ENCODE assay signal across 10 cellular contexts in the genomic region with DNA sequence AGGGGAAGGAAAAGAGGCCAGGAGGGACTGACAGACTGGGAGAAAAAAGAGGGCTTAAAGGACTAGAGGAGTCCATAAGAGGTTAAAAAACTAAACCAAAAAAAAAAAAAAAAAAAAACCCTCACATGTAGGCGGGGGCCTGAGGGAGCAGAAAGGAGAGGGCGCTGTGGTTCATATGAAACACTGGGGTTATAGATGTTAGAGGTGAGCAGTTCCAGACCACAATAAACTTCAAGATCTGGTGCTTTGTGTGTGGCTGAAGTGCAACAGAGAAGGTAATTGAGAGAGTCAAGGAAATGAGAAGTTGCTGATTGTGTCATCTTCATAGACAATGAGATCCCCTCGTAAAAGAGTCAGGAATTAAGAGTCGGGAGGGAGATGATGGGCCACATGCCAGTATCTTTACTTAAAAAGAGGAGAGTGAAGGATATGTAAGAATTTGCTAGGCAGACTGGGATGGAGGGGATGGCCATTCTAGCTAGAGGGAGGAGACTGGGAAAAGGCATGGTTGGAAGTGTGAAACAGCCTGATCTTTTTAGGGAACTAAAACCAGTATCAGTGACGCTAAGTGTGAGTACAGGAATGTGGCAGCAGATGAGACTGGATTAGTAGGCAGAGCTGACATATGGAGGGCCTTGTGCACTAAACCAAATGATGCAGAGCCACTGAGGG. TPM values are rescaled to one million over a fixed set of nuclear protein-coding genes. Genes with fewer than 3 reads are reported as not detected.
DNase-seq lines count a peak whose midpoint lies in the region; ATAC-seq, FAIRE-seq and TF ChIP-seq lines count a peak whose summit lies in the region.
"Had no signal": no experiment of that assay in that cellular context is flagged by ENCODE, and none has a peak within 500 bp of the region (broad histone marks: within the 10 kb centered on the region; RNA-seq: fewer than 3 reads in every experiment).

No MANE protein-coding gene starts in this region.

- TF ChIP-seq RAD21 in H1 (IDR thresholded peaks at IDR 0.05 in 1 of 2, conservative IDR thresholded peaks at IDR 0.05 in 1 of 2; ENCODE audit: low read depth in 2 of 2, low read length in 2 of 2) = no peak; a peak in 1 of 4 replicates

- no peak overlapping the region for H2BK120ac ChIP-seq in H1 (replicated peaks; ENCODE audit: low read depth, low read length)

- no peak overlapping the region for H3K4ac ChIP-seq in H1 (replicated peaks; ENCODE audit: insufficient read length, low read depth, low read length)

- no peak overlapping the region for H3K9ac ChIP-seq in H1 (replicated peaks in 1 of 4; ENCODE audit: extremely low read depth in 1 of 4, low read depth in 3 of 4, low read length in 3 of 4)

- no peak overlapping the region for H3K56ac ChIP-seq in H1 (replicated peaks; ENCODE audit: insufficient read length, low read depth, low read length)

- H2BK15ac ChIP-seq in H1 (ENCODE audit: low read length) = no peak overlapping the region

- no peaks in the 10 kb centered on the region for H3K79me1 ChIP-seq in H1 (ENCODE audit: low read depth, low read length)

- ATAC-seq in GM21423 (IDR thresholded peaks at IDR 0.05; ENCODE audit: unreplicated experiment) (peak; percentile 80), HG03378 (IDR thresholded peaks at IDR 0.05; ENCODE audit: unreplicated experiment) (no peak)

- no peak for TF ChIP-seq EP300 in H1 (IDR thresholded peaks at IDR 0.05; ENCODE audit: borderline replicate concordance in 1 of 2, low read depth in 2 of 2, low read length in 2 of 2)

- H2BK20ac ChIP-seq in H1 (ENCODE audit: low read length) = no peak overlapping the region

- DNase-seq in GM06990 (ENCODE audit: extremely low read depth, insufficient read length) (peak; percentile 24), NB4 (ENCODE audit: low read depth) (peak; percentile 69), H1 (ENCODE audit: low read depth in 1 of 2, low spot score in 2 of 2) (no peak), GM19238 (ENCODE audit: insufficient read length, low spot score) (no peak), middle frontal gyrus (ENCODE audit: extremely low spot score, low spot score) (no peak), GDM1 (lab: John Stamatoyannopoulos, UW) (no peak)
- DNase-seq: midbrain, NCI-H526 treated with DMSO at 0.1 percent for 48 hours had no signal

- no peaks in the 10 kb centered on the region for H3K36me3 ChIP-seq in GM06990 (ENCODE audit: control insufficient read depth, insufficient read depth, low read length)
- H3K36me3 ChIP-seq in H1 (ENCODE audit: control insufficient read depth in 2 of 4, insufficient read depth in 4 of 4, low read length in 3 of 4) = no peaks in the 10 kb centered on the region

- H3K23ac ChIP-seq in H1 (ENCODE audit: insufficient read length) = no peak overlapping the region

- WGBS in H1 (ENCODE audit: extremely low coverage in 1 of 2, insufficient coverage in 1 of 2, insufficient read length in 1 of 2, insufficient replicate concordance in 2 of 2, low coverage in 1 of 2, low lambda C conversion rate in 2 of 2, missing lambda C conversion rate in 1 of 2), 2 experiments = 55% methylated on average over 5 of the region's 5 CpGs; no CpG with 5 or more reads in 1 of the 2 experiments

- FAIRE-seq in H1 (lab: Jason Lieb, UNC) = no peak

- no peak overlapping the region for H2BK5ac ChIP-seq in H1 (ENCODE audit: low read depth, low read length)

- H3K27ac ChIP-seq in H1 (ENCODE audit: low read depth, low read length) = no peak overlapping the region

- H4K5ac ChIP-seq in H1 (ENCODE audit: insufficient read length, low read depth, low read length) = no peak overlapping the region

- no peaks in the 10 kb centered on the region for H4K20me1 ChIP-seq in H1 (replicated peaks in 1 of 2; ENCODE audit: control insufficient read depth in 1 of 2, insufficient read depth in 2 of 2, low read length in 2 of 2)

- no peaks in the 10 kb centered on the region for H3K79me2 ChIP-seq in H1 (ENCODE audit: control insufficient read depth in 1 of 2, insufficient read depth in 2 of 2, low read length in 2 of 2)

- no peak overlapping the region for H2BK12ac ChIP-seq in H1 (ENCODE audit: low read depth, low read length)

- H2AK5ac ChIP-seq in H1 (ENCODE audit: low read depth, low read length) = no peak overlapping the region

- no peak overlapping the region for H3K18ac ChIP-seq in H1 (ENCODE audit: extremely low read depth, low read length)

- no peaks in the 10 kb centered on the region for H3K4me1 ChIP-seq in H1 (replicated peaks in 1 of 4; ENCODE audit: control insufficient read depth in 3 of 4, insufficient read depth in 4 of 4, low read length in 3 of 4)

- CTCF ChIA-PET in H1 (lab: Charles Lee; ENCODE audit: partially characterized antibody) = interaction anchor here (0.7 kb wide), 1 partner anchor 24 kb away, joined by 3 read pairs; no protein-coding TSS in a partner anchor

- POLR2A ChIA-PET in H1 (lab: Charles Lee; ENCODE audit: partially characterized antibody) = interaction anchor here (1.0 kb wide), 1 partner anchor 20 kb away, joined by 3 read pairs; no protein-coding TSS in a partner anchor

- H3K23me2 ChIP-seq in H1 (ENCODE audit: low read depth, low read length) = no peaks in the 10 kb centered on the region

- H3K27me3 ChIP-seq in GM06990 (replicated peaks; ENCODE audit: control insufficient read depth, insufficient read depth, low read length) (no peaks in the 10 kb centered on the region), H1 (replicated peaks in 1 of 4; ENCODE audit: control insufficient read depth in 3 of 4, extremely low read depth in 1 of 4, insufficient read depth in 3 of 4, low read length in 3 of 4) (no peaks in the 10 kb centered on the region)

- TF ChIP-seq CTCF in GM06990 (IDR thresholded peaks at IDR 0.05; ENCODE audit: insufficient read depth, low read length, poor library complexity, severe bottlenecking) = peak; percentile 38
- TF ChIP-seq CTCF in NB4 (IDR thresholded peaks at IDR 0.05; ENCODE audit: low read depth, low read length) = no peak
- TF ChIP-seq CTCF in H1 (IDR thresholded peaks at IDR 0.05; ENCODE audit: control extremely low read depth in 1 of 3, insufficient read depth in 1 of 3, low read depth in 1 of 3, low read length in 3 of 3) = no peak

- no peak overlapping the region for H3K14ac ChIP-seq in H1 (ENCODE audit: insufficient read length)

- H2AFZ ChIP-seq in H1 (ENCODE audit: low read length) = peak overlapping the region; percentile 22; the same call in 1 of the 2 replicates

- H4K91ac ChIP-seq in H1 (replicated peaks; ENCODE audit: insufficient read length, low read length) = no peak overlapping the region

- TF ChIP-seq POLR2A in NB4 (IDR thresholded peaks at IDR 0.05; ENCODE audit: extremely low read depth, insufficient read length) (no peak), H1 (IDR thresholded peaks at IDR 0.05; ENCODE audit: control extremely low read depth in 1 of 2, low read depth in 2 of 2, low read length in 2 of 2) (no peak)

- no peak overlapping the region for H3K4me3 ChIP-seq in GM06990 (replicated peaks; ENCODE audit: low read depth, low read length)
- no peak overlapping the region for H3K4me3 ChIP-seq in NB4 (ENCODE audit: low read depth, low read length)
- no peak overlapping the region for H3K4me3 ChIP-seq in H1 (ENCODE audit: extremely low read depth in 1 of 4, insufficient read depth in 2 of 4, low read depth in 3 of 4, low read length in 4 of 4)

- no peak overlapping the region for H3K4me2 ChIP-seq in H1 (ENCODE audit: insufficient read depth in 1 of 2, low read depth in 2 of 2, low read length in 2 of 2)

- no peak overlapping the region for H4K8ac ChIP-seq in H1 (ENCODE audit: extremely low read depth, insufficient read depth, low read length)

- H3K9me3 ChIP-seq in H1 (ENCODE audit: insufficient read depth in 2 of 2, low read depth in 1 of 2, low read length in 1 of 2) = no peaks in the 10 kb centered on the region

TF ChIP-seq in H1, 55 proteins besides CTCF, POLR2A, EP300 and RAD21:
- TF ChIP-seq JUN (IDR thresholded peaks at IDR 0.05; ENCODE audit: low read depth, low read length) (no peak), RFX5 (IDR thresholded peaks at IDR 0.05; ENCODE audit: borderline replicate concordance, low read depth, low read length) (no peak), KDM4A (IDR thresholded peaks at IDR 0.05; ENCODE audit: low read depth, low read length, severe bottlenecking) (no peak), ASH2L (IDR thresholded peaks at IDR 0.05; ENCODE audit: low read length) (no peak), SP2 (IDR thresholded peaks at IDR 0.05; ENCODE audit: low read length) (no peak), MAFK (IDR thresholded peaks at IDR 0.05; ENCODE audit: low read depth, low read length) (no peak), JUND (IDR thresholded peaks at IDR 0.05; ENCODE audit: low read length) (no peak), BACH1 (IDR thresholded peaks at IDR 0.05; ENCODE audit: low read length) (no peak), EGR1 (IDR thresholded peaks at IDR 0.05; ENCODE audit: borderline replicate concordance, low read depth, low read length) (no peak), SRF (IDR thresholded peaks at IDR 0.05; ENCODE audit: low read depth, low read length) (no peak), PHF8 (conservative IDR thresholded peaks at IDR 0.05; ENCODE audit: low read depth, low read length) (no peak)

RNA-seq across cellular contexts. Expression of a gene that starts 18.4 kb away (rescaled TPM):
- total RNA-seq in H1 (2021; fragmentation: NEBNext Ultra II Directional; extraction: Animal tissue kit (Norgen Biotek cat#: 25700)) = 114 and 130 TPM in 2 replicates
- polyA plus RNA-seq in H1 (2011; rRNA removed) = 153 and 169 TPM in 2 replicates
- polyA plus RNA-seq in H1 (2011; cell fraction: cytosol; rRNA removed) = 197 TPM
- polyA plus RNA-seq in H1 (2011; cell fraction: nucleus; rRNA removed) = 706 TPM
- 76.6 to 98.0 TPM (median 87.4 TPM) in 4 replicates for polyA plus RNA-seq in H1 (2012, experiment 1 of 2)
- 5.2 TPM for polyA plus RNA-seq in H1 (2012, experiment 2 of 2)
- 69.7 TPM for polyA plus RNA-seq in H1 (2013, experiment 1 of 2)
- 57.3 TPM for polyA plus RNA-seq in H1 (2013, experiment 2 of 2)
- polyA minus RNA-seq in H1 (2011; rRNA and poly(A)+ RNA removed) = 350 and 660 TPM in 2 replicates
- 110 TPM for polyA minus RNA-seq in H1 (2011; cell fraction: cytosol; rRNA and poly(A)+ RNA removed)
- polyA minus RNA-seq in H1 (2011; cell fraction: nucleus; rRNA and poly(A)+ RNA removed) = 378 TPM

Comparison
In these comparisons a context has a peak if more than half of its experiments do, and no peak if none do; other contexts are left out.
1. DNase-seq: peak in GM06990 (single experiment) and NB4 (single experiment); none in H1 (0 of 2), GM19238 (single experiment), middle frontal gyrus (single experiment) and GDM1 (single experiment).